In genomic region chr4:163201358-163201757, GRCh38 we compare ENCODE assay signal across 1 cellular context.
TF ChIP-seq lines count a peak whose summit lies in the region.

No MANE protein-coding gene starts in this region.

TF ChIP-seq in K562, 482 proteins besides CTCF, POLR2A, EP300 and RAD21 (continued from another document):
- TF ChIP-seq VEZF1 (CRISPR knock-in tag; IDR thresholded peaks at IDR 0.05) (peak; percentile 31; the same call in 1 of the 2 replicates), KDM2B (CRISPR knock-in tag; IDR thresholded peaks at IDR 0.05) (no peak), ZNF766 (CRISPR knock-in tag; conservative IDR thresholded peaks at IDR 0.05) (no peak), LARP7 (IDR thresholded peaks at IDR 0.05) (no peak), NFE2 (IDR thresholded peaks at IDR 0.05; ENCODE audit: low read depth) (no peak), SAP30 (IDR thresholded peaks at IDR 0.05; ENCODE audit: borderline replicate concordance, insufficient read depth, low read depth, low read length, poor library complexity, severe bottlenecking) (no peak), KAT8 (IDR thresholded peaks at IDR 0.05; ENCODE audit: low read depth) (no peak), MLX (CRISPR knock-in tag; conservative IDR thresholded peaks at IDR 0.05) (no peak), MTA3 (IDR thresholded peaks at IDR 0.05; ENCODE audit: borderline replicate concordance) (no peak), ARID1B (IDR thresholded peaks at IDR 0.05) (peak; percentile 88), ZKSCAN8 (CRISPR knock-in tag; IDR thresholded peaks at IDR 0.05) (no peak), RNF219 (CRISPR knock-in tag; IDR thresholded peaks at IDR 0.05) (no peak), RCOR1 (IDR thresholded peaks at IDR 0.05; ENCODE audit: borderline replicate concordance in 1 of 2, low read depth in 2 of 2, low read length in 2 of 2) (peak in 1 of 2 experiments; percentile 66; a peak in 3 of 4 replicates), NR2F6 (CRISPR knock-in tag; IDR thresholded peaks at IDR 0.05) (no peak), ZNF184 (CRISPR knock-in tag; IDR thresholded peaks at IDR 0.05) (no peak), PCBP2 (IDR thresholded peaks at IDR 0.05; ENCODE audit: low read depth, low read length, poor library complexity, severe bottlenecking) (no peak), ZNF589 (CRISPR knock-in tag; IDR thresholded peaks at IDR 0.05; ENCODE audit: low read depth) (no peak), ZBTB7A (IDR thresholded peaks at IDR 0.05; ENCODE audit: borderline replicate concordance, control insufficient read depth, low read depth, low read length) (no peak), TFE3 (CRISPR knock-in tag; IDR thresholded peaks at IDR 0.05) (no peak), EHMT2 (IDR thresholded peaks at IDR 0.05) (no peak), CEBPG (CRISPR knock-in tag; IDR thresholded peaks at IDR 0.05) (no peak), CEBPG (tag; conservative IDR thresholded peaks at IDR 0.05 in 1 of 2, IDR thresholded peaks at IDR 0.05 in 1 of 2) (no peak), CHCHD3 (CRISPR knock-in tag; IDR thresholded peaks at IDR 0.05) (no peak), ATF3 (IDR thresholded peaks at IDR 0.05) (no peak), ATF3 (CRISPR knock-in tag; conservative IDR thresholded peaks at IDR 0.05) (no peak), ESRRA (IDR thresholded peaks at IDR 0.05; ENCODE audit: borderline replicate concordance, low read depth) (peak; percentile 93), PBX2 (CRISPR knock-in tag; IDR thresholded peaks at IDR 0.05; ENCODE audit: low read depth) (no peak), PBX2 (tag; conservative IDR thresholded peaks at IDR 0.05; ENCODE audit: low read depth) (no peak), ZNF445 (CRISPR knock-in tag; IDR thresholded peaks at IDR 0.05; ENCODE audit: low read depth) (no peak), FOXJ2 (tag; IDR thresholded peaks at IDR 0.05) (no peak), ESRRB (CRISPR knock-in tag; IDR thresholded peaks at IDR 0.05; ENCODE audit: borderline replicate concordance) (no peak), NCOR1 (IDR thresholded peaks at IDR 0.05) (peak; percentile 66), ZNF212 (CRISPR knock-in tag; IDR thresholded peaks at IDR 0.05) (no peak), GATAD2B (IDR thresholded peaks at IDR 0.05; ENCODE audit: borderline replicate concordance) (no peak), ARID3A (IDR thresholded peaks at IDR 0.05; ENCODE audit: borderline replicate concordance, low read depth, low read length) (peak; percentile 41; the same call in 1 of the 2 replicates), PTBP1 (IDR thresholded peaks at IDR 0.05; ENCODE audit: low read depth, low read length) (no peak), FOXA3 (CRISPR knock-in tag; conservative IDR thresholded peaks at IDR 0.05 in 1 of 2, IDR thresholded peaks at IDR 0.05 in 1 of 2) (no peak), ZNF830 (CRISPR knock-in tag; IDR thresholded peaks at IDR 0.05) (no peak), THAP12 (CRISPR knock-in tag; IDR thresholded peaks at IDR 0.05) (no peak), SMARCA4 (IDR thresholded peaks at IDR 0.05) (peak; percentile 74), ZBTB26 (CRISPR knock-in tag; IDR thresholded peaks at IDR 0.05) (no peak)
